8 cellular contexts compared by ENCODE assay signal in the genomic region with DNA sequence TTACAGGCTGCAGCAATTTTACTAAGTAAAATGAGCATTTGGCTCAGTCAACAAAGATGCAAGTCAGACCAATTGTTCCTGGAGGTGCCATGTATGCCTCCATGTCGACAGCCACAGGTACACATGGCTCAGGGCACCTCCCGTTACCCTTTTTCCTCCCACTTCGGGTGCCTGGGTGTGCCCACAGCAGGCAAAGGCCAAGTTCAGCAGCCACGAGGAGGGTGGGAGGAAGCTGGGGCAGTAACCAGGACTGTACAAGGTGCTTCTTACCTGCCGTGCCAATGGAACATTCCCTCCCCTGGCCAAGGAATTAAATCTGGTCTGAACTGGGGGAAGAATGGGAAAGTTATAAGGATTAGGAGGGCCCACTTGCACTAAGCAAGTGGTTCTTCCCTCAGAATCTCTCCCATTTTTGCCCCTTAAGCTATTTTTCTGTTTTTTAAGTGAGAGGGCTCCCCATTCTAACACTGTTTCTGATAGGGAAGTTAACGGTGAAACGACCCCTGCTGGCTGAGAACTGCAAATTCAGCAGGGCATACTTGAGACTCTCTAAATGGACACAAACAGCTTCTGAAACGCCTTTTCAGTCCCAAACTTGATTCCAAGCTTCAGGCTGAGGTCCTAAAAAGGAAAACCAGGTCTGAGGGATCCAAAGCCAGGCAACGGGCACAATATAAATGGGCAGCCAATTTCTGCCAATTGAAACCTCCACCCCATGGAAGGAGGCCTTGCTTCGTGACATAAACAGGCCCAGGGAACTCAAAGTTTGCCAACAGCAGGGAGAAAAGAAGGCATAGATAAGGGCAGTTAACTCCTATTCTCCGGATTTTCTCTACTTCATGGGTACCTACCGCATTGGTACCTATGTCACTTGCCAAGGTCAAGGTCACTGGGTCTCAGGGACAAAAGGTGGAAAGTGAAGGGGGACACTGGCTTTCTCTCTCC. TPM values are rescaled to one million over a fixed set of nuclear protein-coding genes. Genes with fewer than 3 reads are reported as not detected.
A peak's percentile ranks its signal among the peaks of the same experiment; 100 is the strongest.
DNase-seq lines count a peak whose midpoint lies in the region; ATAC-seq and TF ChIP-seq lines count a peak whose summit lies in the region.

No MANE protein-coding gene starts in this region.

- no peaks in the 10 kb centered on the region for H3K9me2 ChIP-seq in neural cell (ENCODE audit: insufficient read depth, low read length)

- H3K36me3 ChIP-seq in neural cell (ENCODE audit: insufficient read depth, low read length) (no peaks in the 10 kb centered on the region), tibial artery (no peaks in the 10 kb centered on the region)

- no peak overlapping the region for H3K4me2 ChIP-seq in neural cell (ENCODE audit: low read length)

- DNase-seq in AG09319 (ENCODE audit: extremely low read depth, low read depth) (peak; percentile 24), GM20000 (ENCODE audit: low spot score) (no peak), NCI-H82 (lab: John Stamatoyannopoulos, UW) (peak; percentile 70), tibial artery (peak in 1 of 2 donors; percentile 31), mesenteric fat pad (ENCODE audit: low spot score) (no peak)
- peak; percentile 34 for DNase-seq in activated CD8-positive, alpha-beta memory T cell treated with anti-CD3 and anti-CD28 coated beads, Interleukin-2, amount 50 U/mL, for 1 hour (ENCODE audit: extremely low read depth)

- TF ChIP-seq EP300 in neural cell (conservative IDR thresholded peaks at IDR 0.05; ENCODE audit: poor library complexity, severe bottlenecking): no peak

- H3K9ac ChIP-seq in neural cell (ENCODE audit: low read length): no peak overlapping the region

- H3K79me2 ChIP-seq in neural cell (replicated peaks; ENCODE audit: insufficient read depth, low read length): no peaks in the 10 kb centered on the region

- H3K4me3 ChIP-seq in neural cell (ENCODE audit: low read length): no peak overlapping the region
- H3K4me3 ChIP-seq in tibial artery: no peak overlapping the region

- ATAC-seq in esophagus mucosa: peak; percentile 52

- no peak overlapping the region for H2AFZ ChIP-seq in neural cell (ENCODE audit: low read depth, low read length)

- H3K4me1 ChIP-seq in tibial artery: no peaks in the 10 kb centered on the region

- H3F3A ChIP-seq in neural cell (ENCODE audit: insufficient read depth, low read length, poor library complexity, severe bottlenecking): no peaks in the 10 kb centered on the region

- H3K27ac ChIP-seq in neural cell (ENCODE audit: low read length): no peak overlapping the region
- no peak overlapping the region for H3K27ac ChIP-seq in tibial artery

- H3K9me3 ChIP-seq in neural cell (ENCODE audit: low read length) (no peaks in the 10 kb centered on the region), tibial artery (no peaks in the 10 kb centered on the region)

- TF ChIP-seq RAD21 in neural cell (conservative IDR thresholded peaks at IDR 0.05): no peak

- H3K27me3 ChIP-seq in neural cell (ENCODE audit: insufficient read depth, low read depth, low read length): no peaks in the 10 kb centered on the region
- H3K27me3 ChIP-seq in tibial artery: no peaks in the 10 kb centered on the region

- TF ChIP-seq CTCF in AG09319 (IDR thresholded peaks at IDR 0.05; ENCODE audit: low read depth, low read length) (peak; percentile 80), GM20000 (IDR thresholded peaks at IDR 0.05; ENCODE audit: extremely low read depth, missing control alignments) (peak; percentile 67), neural cell (IDR thresholded peaks at IDR 0.05; ENCODE audit: poor library complexity, severe bottlenecking) (peak; percentile 47), tibial artery (IDR thresholded peaks at IDR 0.05) (peak; percentile 60 to 74)

- intact Hi-C loops in tibial artery (cut with DNase I; ENCODE audit: low total_unique reads): loop anchor here (5.0 kb wide), 1 partner anchor 71 kb away; no protein-coding TSS in a partner anchor

- no peaks in the 10 kb centered on the region for H4K20me1 ChIP-seq in neural cell (ENCODE audit: insufficient read depth)

TF ChIP-seq in neural cell, 6 proteins besides CTCF, POLR2A, EP300 and RAD21:
- TF ChIP-seq TAF1 (IDR thresholded peaks at IDR 0.05; ENCODE audit: low read depth) (no peak), MXI1 (conservative IDR thresholded peaks at IDR 0.05; ENCODE audit: poor library complexity, severe bottlenecking) (no peak), EZH2 (IDR thresholded peaks at IDR 0.05; ENCODE audit: borderline replicate concordance, insufficient read depth, low read length, poor library complexity, severe bottlenecking) (no peak), SMC3 (conservative IDR thresholded peaks at IDR 0.05; ENCODE audit: poor library complexity) (peak; percentile 41)
- TF ChIP-seq, protein P1, sequence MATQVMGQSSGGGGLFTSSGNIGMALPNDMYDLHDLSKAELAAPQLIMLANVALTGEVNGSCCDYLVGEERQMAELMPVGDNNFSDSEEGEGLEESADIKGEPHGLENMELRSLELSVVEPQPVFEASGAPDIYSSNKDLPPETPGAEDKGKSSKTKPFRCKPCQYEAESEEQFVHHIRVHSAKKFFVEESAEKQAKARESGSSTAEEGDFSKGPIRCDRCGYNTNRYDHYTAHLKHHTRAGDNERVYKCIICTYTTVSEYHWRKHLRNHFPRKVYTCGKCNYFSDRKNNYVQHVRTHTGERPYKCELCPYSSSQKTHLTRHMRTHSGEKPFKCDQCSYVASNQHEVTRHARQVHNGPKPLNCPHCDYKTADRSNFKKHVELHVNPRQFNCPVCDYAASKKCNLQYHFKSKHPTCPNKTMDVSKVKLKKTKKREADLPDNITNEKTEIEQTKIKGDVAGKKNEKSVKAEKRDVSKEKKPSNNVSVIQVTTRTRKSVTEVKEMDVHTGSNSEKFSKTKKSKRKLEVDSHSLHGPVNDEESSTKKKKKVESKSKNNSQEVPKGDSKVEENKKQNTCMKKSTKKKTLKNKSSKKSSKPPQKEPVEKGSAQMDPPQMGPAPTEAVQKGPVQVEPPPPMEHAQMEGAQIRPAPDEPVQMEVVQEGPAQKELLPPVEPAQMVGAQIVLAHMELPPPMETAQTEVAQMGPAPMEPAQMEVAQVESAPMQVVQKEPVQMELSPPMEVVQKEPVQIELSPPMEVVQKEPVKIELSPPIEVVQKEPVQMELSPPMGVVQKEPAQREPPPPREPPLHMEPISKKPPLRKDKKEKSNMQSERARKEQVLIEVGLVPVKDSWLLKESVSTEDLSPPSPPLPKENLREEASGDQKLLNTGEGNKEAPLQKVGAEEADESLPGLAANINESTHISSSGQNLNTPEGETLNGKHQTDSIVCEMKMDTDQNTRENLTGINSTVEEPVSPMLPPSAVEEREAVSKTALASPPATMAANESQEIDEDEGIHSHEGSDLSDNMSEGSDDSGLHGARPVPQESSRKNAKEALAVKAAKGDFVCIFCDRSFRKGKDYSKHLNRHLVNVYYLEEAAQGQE (IDR thresholded peaks at IDR 0.05; ENCODE audit: borderline replicate concordance): no peak

RNA-seq across cellular contexts. Expression of gene CLECL1, which starts 24.8 kb away (rescaled TPM):
- not detected for total RNA-seq in esophagus mucosa
- not detected in 2 replicates for polyA plus RNA-seq in neural cell
- not detected in 2 replicates for polyA minus RNA-seq in neural cell
- not detected for total RNA-seq in mesenteric fat pad

RNA-seq across cellular contexts. Expression of gene CLEC2D, which starts 38.6 kb away (rescaled TPM):
- 3.7 TPM for total RNA-seq in esophagus mucosa
- 2.6 and 3.7 TPM in 2 replicates for polyA plus RNA-seq in neural cell
- 3.4 and 3.9 TPM in 2 replicates for polyA minus RNA-seq in neural cell
- total RNA-seq in mesenteric fat pad: 9.2 TPM

RNA-seq across cellular contexts. Expression of gene CD69, which starts 52.6 kb away (rescaled TPM):
- 0.68 TPM for total RNA-seq in esophagus mucosa
- polyA plus RNA-seq in neural cell: 0.70 and 0.72 TPM in 2 replicates
- polyA minus RNA-seq in neural cell: 1.7 and 2.4 TPM in 2 replicates
- 11.9 TPM for total RNA-seq in mesenteric fat pad

Comparison
In these comparisons a context has a peak if more than half of its experiments do, and no peak if none do; other contexts are left out.
1. DNase-seq: peak in AG09319 (single experiment), NCI-H82 (single experiment) and activated CD8-positive, alpha-beta memory T cell treated with anti-CD3 and anti-CD28 coated beads, Interleukin-2, amount 50 U/mL, for 1 hour (single experiment); none in GM20000 (single experiment) and mesenteric fat pad (single experiment).
2. Peak in every context shown above with its lines, with median percentiles within 50 percentile points of each other: CTCF ChIP-seq.